2 cellular contexts compared by ENCODE assay signal in the genomic region with DNA sequence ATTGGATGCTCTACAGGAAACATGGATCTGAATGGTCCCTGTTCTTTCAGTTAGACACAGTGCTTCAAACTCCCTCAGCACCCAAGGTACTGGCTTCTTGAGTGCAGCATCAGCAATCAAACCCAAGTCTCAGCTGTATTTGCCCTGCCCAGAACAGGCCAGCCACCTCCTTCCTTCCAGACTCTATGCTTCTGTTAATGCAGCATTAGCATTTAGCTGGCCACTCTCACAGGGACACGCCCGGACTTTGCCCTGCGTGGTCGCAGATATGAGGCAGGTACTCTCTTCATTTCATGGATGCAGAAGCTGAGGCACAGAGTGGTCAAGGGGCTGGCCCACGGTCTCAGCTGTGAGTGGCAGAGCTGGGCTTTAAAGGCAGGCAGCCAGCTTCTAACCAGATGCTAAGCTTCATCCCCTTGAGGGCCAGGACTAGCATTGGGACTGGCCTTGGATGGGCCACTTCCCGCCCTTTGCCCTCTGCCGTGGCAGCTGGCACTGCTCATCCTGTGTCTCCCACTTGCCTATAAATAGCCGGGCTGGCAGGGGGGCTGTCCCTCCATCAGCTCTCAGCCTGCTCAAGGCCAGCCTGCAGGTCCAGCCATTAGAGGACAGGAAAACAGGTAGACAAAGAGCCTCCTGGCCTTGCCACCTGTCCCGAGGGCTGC.
TF ChIP-seq lines count a peak whose summit lies in the region.

No MANE protein-coding gene starts in this region.

TF ChIP-seq in SK-N-SH treated with all-trans-retinoic acid at 6 μM for 48 hours, 23 proteins besides CTCF, POLR2A, EP300 and RAD21 (continued from another document):
- TF ChIP-seq, protein P1, sequence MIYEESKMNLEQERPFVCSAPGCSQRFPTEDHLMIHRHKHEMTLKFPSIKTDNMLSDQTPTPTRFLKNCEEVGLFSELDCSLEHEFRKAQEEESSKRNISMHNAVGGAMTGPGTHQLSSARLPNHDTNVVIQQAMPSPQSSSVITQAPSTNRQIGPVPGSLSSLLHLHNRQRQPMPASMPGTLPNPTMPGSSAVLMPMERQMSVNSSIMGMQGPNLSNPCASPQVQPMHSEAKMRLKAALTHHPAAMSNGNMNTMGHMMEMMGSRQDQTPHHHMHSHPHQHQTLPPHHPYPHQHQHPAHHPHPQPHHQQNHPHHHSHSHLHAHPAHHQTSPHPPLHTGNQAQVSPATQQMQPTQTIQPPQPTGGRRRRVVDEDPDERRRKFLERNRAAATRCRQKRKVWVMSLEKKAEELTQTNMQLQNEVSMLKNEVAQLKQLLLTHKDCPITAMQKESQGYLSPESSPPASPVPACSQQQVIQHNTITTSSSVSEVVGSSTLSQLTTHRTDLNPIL (CRISPR knock-in tag; IDR thresholded peaks at IDR 0.05; ENCODE audit: low read depth) = no peak
- TF ChIP-seq ARNTL (CRISPR knock-in tag; IDR thresholded peaks at IDR 0.05; ENCODE audit: borderline replicate concordance, low read depth) = no peak
- no peak for TF ChIP-seq ZNF8 (CRISPR knock-in tag; IDR thresholded peaks at IDR 0.05)
- TF ChIP-seq ZNF70 (CRISPR knock-in tag; IDR thresholded peaks at IDR 0.05) = peak; percentile 91
- TF ChIP-seq, protein P2, sequence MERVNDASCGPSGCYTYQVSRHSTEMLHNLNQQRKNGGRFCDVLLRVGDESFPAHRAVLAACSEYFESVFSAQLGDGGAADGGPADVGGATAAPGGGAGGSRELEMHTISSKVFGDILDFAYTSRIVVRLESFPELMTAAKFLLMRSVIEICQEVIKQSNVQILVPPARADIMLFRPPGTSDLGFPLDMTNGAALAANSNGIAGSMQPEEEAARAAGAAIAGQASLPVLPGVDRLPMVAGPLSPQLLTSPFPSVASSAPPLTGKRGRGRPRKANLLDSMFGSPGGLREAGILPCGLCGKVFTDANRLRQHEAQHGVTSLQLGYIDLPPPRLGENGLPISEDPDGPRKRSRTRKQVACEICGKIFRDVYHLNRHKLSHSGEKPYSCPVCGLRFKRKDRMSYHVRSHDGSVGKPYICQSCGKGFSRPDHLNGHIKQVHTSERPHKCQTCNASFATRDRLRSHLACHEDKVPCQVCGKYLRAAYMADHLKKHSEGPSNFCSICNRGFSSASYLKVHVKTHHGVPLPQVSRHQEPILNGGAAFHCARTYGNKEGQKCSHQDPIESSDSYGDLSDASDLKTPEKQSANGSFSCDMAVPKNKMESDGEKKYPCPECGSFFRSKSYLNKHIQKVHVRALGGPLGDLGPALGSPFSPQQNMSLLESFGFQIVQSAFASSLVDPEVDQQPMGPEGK (CRISPR knock-in tag; IDR thresholded peaks at IDR 0.05; ENCODE audit: borderline replicate concordance) = no peak

TF ChIP-seq in SK-N-SH, 30 proteins besides CTCF, POLR2A, EP300 and RAD21 (continued from another document):
- TF ChIP-seq, protein P3, sequence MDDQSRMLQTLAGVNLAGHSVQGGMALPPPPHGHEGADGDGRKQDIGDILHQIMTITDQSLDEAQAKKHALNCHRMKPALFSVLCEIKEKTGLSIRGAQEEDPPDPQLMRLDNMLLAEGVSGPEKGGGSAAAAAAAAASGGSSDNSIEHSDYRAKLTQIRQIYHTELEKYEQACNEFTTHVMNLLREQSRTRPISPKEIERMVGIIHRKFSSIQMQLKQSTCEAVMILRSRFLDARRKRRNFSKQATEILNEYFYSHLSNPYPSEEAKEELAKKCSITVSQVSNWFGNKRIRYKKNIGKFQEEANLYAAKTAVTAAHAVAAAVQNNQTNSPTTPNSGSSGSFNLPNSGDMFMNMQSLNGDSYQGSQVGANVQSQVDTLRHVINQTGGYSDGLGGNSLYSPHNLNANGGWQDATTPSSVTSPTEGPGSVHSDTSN (IDR thresholded peaks at IDR 0.05) = no peak
- TF ChIP-seq NRF1 (IDR thresholded peaks at IDR 0.05; ENCODE audit: low read depth, low read length) (no peak), TCF12 (IDR thresholded peaks at IDR 0.05) (no peak), RFX5 (IDR thresholded peaks at IDR 0.05; ENCODE audit: low read length) (no peak), MXI1 (IDR thresholded peaks at IDR 0.05; ENCODE audit: low read depth, low read length) (no peak), TEAD4 (IDR thresholded peaks at IDR 0.05; ENCODE audit: borderline replicate concordance, insufficient read depth) (no peak), EZH2phosphoT487 (IDR thresholded peaks at IDR 0.05; ENCODE audit: borderline replicate concordance, low read depth) (no peak)
- TF ChIP-seq, protein P4, sequence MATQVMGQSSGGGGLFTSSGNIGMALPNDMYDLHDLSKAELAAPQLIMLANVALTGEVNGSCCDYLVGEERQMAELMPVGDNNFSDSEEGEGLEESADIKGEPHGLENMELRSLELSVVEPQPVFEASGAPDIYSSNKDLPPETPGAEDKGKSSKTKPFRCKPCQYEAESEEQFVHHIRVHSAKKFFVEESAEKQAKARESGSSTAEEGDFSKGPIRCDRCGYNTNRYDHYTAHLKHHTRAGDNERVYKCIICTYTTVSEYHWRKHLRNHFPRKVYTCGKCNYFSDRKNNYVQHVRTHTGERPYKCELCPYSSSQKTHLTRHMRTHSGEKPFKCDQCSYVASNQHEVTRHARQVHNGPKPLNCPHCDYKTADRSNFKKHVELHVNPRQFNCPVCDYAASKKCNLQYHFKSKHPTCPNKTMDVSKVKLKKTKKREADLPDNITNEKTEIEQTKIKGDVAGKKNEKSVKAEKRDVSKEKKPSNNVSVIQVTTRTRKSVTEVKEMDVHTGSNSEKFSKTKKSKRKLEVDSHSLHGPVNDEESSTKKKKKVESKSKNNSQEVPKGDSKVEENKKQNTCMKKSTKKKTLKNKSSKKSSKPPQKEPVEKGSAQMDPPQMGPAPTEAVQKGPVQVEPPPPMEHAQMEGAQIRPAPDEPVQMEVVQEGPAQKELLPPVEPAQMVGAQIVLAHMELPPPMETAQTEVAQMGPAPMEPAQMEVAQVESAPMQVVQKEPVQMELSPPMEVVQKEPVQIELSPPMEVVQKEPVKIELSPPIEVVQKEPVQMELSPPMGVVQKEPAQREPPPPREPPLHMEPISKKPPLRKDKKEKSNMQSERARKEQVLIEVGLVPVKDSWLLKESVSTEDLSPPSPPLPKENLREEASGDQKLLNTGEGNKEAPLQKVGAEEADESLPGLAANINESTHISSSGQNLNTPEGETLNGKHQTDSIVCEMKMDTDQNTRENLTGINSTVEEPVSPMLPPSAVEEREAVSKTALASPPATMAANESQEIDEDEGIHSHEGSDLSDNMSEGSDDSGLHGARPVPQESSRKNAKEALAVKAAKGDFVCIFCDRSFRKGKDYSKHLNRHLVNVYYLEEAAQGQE (IDR thresholded peaks at IDR 0.05; ENCODE audit: low read depth, low read length) = no peak
- TF ChIP-seq, protein P5, sequence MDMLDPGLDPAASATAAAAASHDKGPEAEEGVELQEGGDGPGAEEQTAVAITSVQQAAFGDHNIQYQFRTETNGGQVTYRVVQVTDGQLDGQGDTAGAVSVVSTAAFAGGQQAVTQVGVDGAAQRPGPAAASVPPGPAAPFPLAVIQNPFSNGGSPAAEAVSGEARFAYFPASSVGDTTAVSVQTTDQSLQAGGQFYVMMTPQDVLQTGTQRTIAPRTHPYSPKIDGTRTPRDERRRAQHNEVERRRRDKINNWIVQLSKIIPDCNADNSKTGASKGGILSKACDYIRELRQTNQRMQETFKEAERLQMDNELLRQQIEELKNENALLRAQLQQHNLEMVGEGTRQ (IDR thresholded peaks at IDR 0.05; ENCODE audit: borderline replicate concordance, low read depth, low read length) = no peak
- TF ChIP-seq, protein P6, sequence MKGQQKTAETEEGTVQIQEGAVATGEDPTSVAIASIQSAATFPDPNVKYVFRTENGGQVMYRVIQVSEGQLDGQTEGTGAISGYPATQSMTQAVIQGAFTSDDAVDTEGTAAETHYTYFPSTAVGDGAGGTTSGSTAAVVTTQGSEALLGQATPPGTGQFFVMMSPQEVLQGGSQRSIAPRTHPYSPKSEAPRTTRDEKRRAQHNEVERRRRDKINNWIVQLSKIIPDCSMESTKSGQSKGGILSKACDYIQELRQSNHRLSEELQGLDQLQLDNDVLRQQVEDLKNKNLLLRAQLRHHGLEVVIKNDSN (IDR thresholded peaks at IDR 0.05; ENCODE audit: borderline replicate concordance, low read depth) = no peak
- TF ChIP-seq, protein P7, sequence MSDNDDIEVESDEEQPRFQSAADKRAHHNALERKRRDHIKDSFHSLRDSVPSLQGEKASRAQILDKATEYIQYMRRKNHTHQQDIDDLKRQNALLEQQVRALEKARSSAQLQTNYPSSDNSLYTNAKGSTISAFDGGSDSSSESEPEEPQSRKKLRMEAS (IDR thresholded peaks at IDR 0.05; ENCODE audit: low read depth) = no peak
